ENCODE assay signal across 11 cellular contexts in genomic region chr19:10617409-10618121, GRCh38. TPM values are rescaled to one million over a fixed set of nuclear protein-coding genes. Genes with fewer than 3 reads are reported as not detected.
DNase-seq lines count a peak whose midpoint lies in the region; ATAC-seq and TF ChIP-seq lines count a peak whose summit lies in the region.
"Had no signal": no experiment of that assay in that cellular context is flagged by ENCODE, and none has a peak within 500 bp of the region (broad histone marks: within the 10 kb centered on the region; RNA-seq: fewer than 3 reads in every experiment).

No MANE protein-coding gene starts in this region.

- ATAC-seq in GM18858 (IDR thresholded peaks at IDR 0.05; ENCODE audit: unreplicated experiment) = no peak

- TF ChIP-seq CTCF in left ventricle myocardium inferior (IDR thresholded peaks at IDR 0.05; ENCODE audit: borderline replicate concordance) = no peak
- no peak for TF ChIP-seq CTCF in breast epithelium (IDR thresholded peaks at IDR 0.05)

- H3K27ac ChIP-seq in left ventricle myocardium inferior (replicated peaks) (peak overlapping the region; percentile 33), breast epithelium (peak overlapping the region; percentile 59 to 77)
- H3K27ac ChIP-seq: C4-2B, HL-60 had no signal

- H3K9me3 ChIP-seq in left ventricle myocardium inferior (replicated peaks) (no peaks in the 10 kb centered on the region), breast epithelium (no peaks in the 10 kb centered on the region)

- no peak overlapping the region for H3K4me3 ChIP-seq in left ventricle myocardium inferior
- H3K4me3 ChIP-seq in breast epithelium = peak overlapping the region in 2 of 3 donors; percentile 3 to 32

- intact Hi-C loops in left ventricle myocardium inferior (cut with micrococcal nuclease) (no loop called here), cardiac septum (cut with DNase I) (no loop called here), breast epithelium (cut with DNase I; ENCODE audit: low total_unique reads) (no loop called here)

- peaks cover 47% of the 10 kb centered on the region for H3K4me1 ChIP-seq in left ventricle myocardium inferior
- H3K4me1 ChIP-seq in breast epithelium = peaks cover 0 to 9% of the 10 kb centered on the region in 2 donors

- no peak for TF ChIP-seq POLR2A in breast epithelium (IDR thresholded peaks at IDR 0.05)

- H3K27me3 ChIP-seq in left ventricle myocardium inferior (ENCODE audit: low read depth) (no peaks in the 10 kb centered on the region), breast epithelium (no peaks in the 10 kb centered on the region)

- DNase-seq in left ventricle myocardium inferior (no peak), cardiac septum (ENCODE audit: low spot score) (no peak), breast epithelium (ENCODE audit: low spot score in 2 of 2) (peak in 1 of 2 donors; percentile 57), myocyte (ENCODE audit: low read depth) (peak; percentile 71), NCI-H2107 (lab: John Stamatoyannopoulos, UW) (no peak), DMS 273 (lab: John Stamatoyannopoulos, UW; ENCODE audit: unreplicated experiment) (no peak)
- DNase-seq in activated CD4-positive, CD25-positive, alpha-beta regulatory T cell (lab: John Stamatoyannopoulos, UW) = no peak
- DNase-seq: stimulated activated CD4-positive, alpha-beta T cell treated with anti-CD3 and anti-CD28 coated beads, Interleukin-2, amount 100 ng/mL, for 48 hours had no signal

- H3K36me3 ChIP-seq in left ventricle myocardium inferior (no peaks in the 10 kb centered on the region), breast epithelium (no peaks in the 10 kb centered on the region)

RNA-seq across cellular contexts. Expression of gene SLC44A2, which starts 7.8 kb away (rescaled TPM):
- 74.2 TPM for total RNA-seq in left ventricle myocardium inferior
- total RNA-seq in cardiac septum = 114 TPM
- total RNA-seq in breast epithelium = 10 to 100 TPM; 63.0 to 92.5 (median 67.5) TPM
- 81.9 and 100 TPM in 2 replicates for total RNA-seq in myocyte
- polyA plus RNA-seq in myocyte (2012) = 231 TPM

RNA-seq across cellular contexts. Expression of gene AP1M2, which starts 30.5 kb away (rescaled TPM):
- total RNA-seq in left ventricle myocardium inferior (not detected), cardiac septum (not detected), breast epithelium (10 to 100 TPM in 2 of 3 donors, not detected in 1; 34.1 to 49.9 TPM), myocyte (1.6 TPM in 1 of 2 replicates, not detected in the other)
- polyA plus RNA-seq in myocyte (2012) = 1.6 TPM

RNA-seq across cellular contexts. Expression of gene ILF3, which starts 36.6 kb away (rescaled TPM):
- total RNA-seq in left ventricle myocardium inferior = 106 TPM
- total RNA-seq in cardiac septum = 115 TPM
- total RNA-seq in breast epithelium = 100 to 1,000 TPM in 2 of 3 donors, 10 to 100 TPM in 1; 80.2 to 166 (median 115) TPM
- 94.6 and 116 TPM in 2 replicates for total RNA-seq in myocyte
- polyA plus RNA-seq in myocyte (2012) = 116 TPM

RNA-seq across cellular contexts. Expression of gene CDKN2D, which starts 48.8 kb away (rescaled TPM):
- total RNA-seq in left ventricle myocardium inferior (9.4 TPM), cardiac septum (14.9 TPM), breast epithelium (1 to 10 TPM; 5.3 to 9.4 (median 8.8) TPM), myocyte (10.2 and 16.5 TPM in 2 replicates)
- polyA plus RNA-seq in myocyte (2012) = 11.9 TPM

RNA-seq across cellular contexts. Expression of gene KRI1, which starts 51.8 kb away (rescaled TPM):
- total RNA-seq in left ventricle myocardium inferior (10.2 TPM), cardiac septum (10.8 TPM), breast epithelium (10 to 100 TPM; 16.4 to 23.6 (median 17.6) TPM), myocyte (13.9 and 22.1 TPM in 2 replicates)
- polyA plus RNA-seq in myocyte (2012) = 19.5 TPM
